Comparison of ENCODE assay signal across 17 cellular contexts in the genomic region with DNA sequence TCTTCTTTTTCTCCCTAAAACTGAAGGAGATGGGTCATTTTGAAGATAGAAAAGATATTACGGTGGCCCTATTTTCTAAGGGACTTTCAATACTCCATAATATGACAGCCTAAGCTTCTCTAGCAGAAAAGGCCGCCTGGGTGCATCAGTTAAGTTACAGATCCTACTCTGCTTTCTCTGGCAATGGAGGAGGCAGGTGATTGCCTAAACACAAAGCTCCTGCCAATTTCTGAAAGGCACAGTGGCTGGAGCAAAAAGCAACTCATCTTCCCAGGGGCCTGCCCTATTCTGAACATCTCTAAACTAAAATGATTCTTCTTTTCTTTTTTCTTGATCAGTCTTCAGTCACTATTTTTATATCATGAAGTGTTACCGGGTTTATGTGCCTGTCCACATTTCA.
"Had no signal": no experiment of that assay in that cellular context is flagged by ENCODE, and none has a peak within 500 bp of the region (broad histone marks: within the 10 kb centered on the region; RNA-seq: fewer than 3 reads in every experiment).

No MANE protein-coding gene starts in this region.

- H3K4me3 ChIP-seq: coronary artery, dorsolateral prefrontal cortex, esophagus muscularis mucosa, gastroesophageal sphincter, heart left ventricle, hepatocyte, left lung, lower lobe of right lung, mucosa of descending colon had no signal

- H3K27me3 ChIP-seq: dorsolateral prefrontal cortex, esophagus muscularis mucosa, foreskin keratinocyte, gastroesophageal sphincter, heart left ventricle, hepatocyte, left lung had no signal

- H3K27ac ChIP-seq: coronary artery, dorsolateral prefrontal cortex, esophagus muscularis mucosa, foreskin keratinocyte, gastroesophageal sphincter, heart left ventricle, hepatocyte, left lung, lower lobe of right lung had no signal

- H3K4me1 ChIP-seq: esophagus muscularis mucosa, foreskin keratinocyte, gastroesophageal sphincter, heart left ventricle, left lung, lower lobe of right lung had no signal

- DNase-seq: dermis blood vessel endothelial cell; effector CD4-positive, alpha-beta T cell; effector memory CD4-positive, alpha-beta T cell; foreskin keratinocyte; heart left ventricle; left cardiac atrium; left lung; left ventricle myocardium superior; lower lobe of right lung; mesenchymal stem cell; mucosa of descending colon; naive B cell had no signal

- H3K36me3 ChIP-seq: esophagus muscularis mucosa, gastroesophageal sphincter, heart left ventricle, left lung, lower lobe of right lung had no signal

- H3K9me3 ChIP-seq: esophagus muscularis mucosa, gastroesophageal sphincter, heart left ventricle, left lung, lower lobe of right lung, mucosa of descending colon had no signal

- ATAC-seq: foreskin keratinocyte, gastroesophageal sphincter, heart left ventricle, left cardiac atrium, left lung, left ventricle myocardium superior, lower lobe of right lung, mucosa of descending colon had no signal
